Comparison of ENCODE assay signal across 29 cellular contexts in genomic region chr20:18180815-18181214, GRCh38.
"Had no signal": no experiment of that assay in that cellular context is flagged by ENCODE, and none has a peak within 500 bp of the region (broad histone marks: within the 10 kb centered on the region; RNA-seq: fewer than 3 reads in every experiment).

No MANE protein-coding gene starts in this region.

- ATAC-seq: activated T-cell treated with anti-CD3 and anti-CD28 coated beads, Interleukin-2, amount 50 U/mL, for 72 hours; activated T-helper 17 cell treated with anti-CD3 and anti-CD28 coated beads, Interleukin-2, amount 50 U/mL, for 72 hours had no signal

- H3K27ac ChIP-seq: brain microvascular endothelial cell, PC-9, VCaP had no signal

- H3K4me3 ChIP-seq: PC-9 had no signal

- H3K27me3 ChIP-seq: brain microvascular endothelial cell had no signal

- DNase-seq: activated CD4-positive, alpha-beta memory T cell treated with anti-CD3 and anti-CD28 coated beads, Interleukin-2, amount 10 ng/mL, durations not matched to agents 7 days and 5 days; activated CD4-positive, alpha-beta T cell treated with anti-CD3 and anti-CD28 coated beads for 1 hour; activated CD4-positive, alpha-beta T cell treated with anti-CD3 and anti-CD28 coated beads for 48 hours; activated CD4-positive, CD25-positive, alpha-beta regulatory T cell; activated effector memory CD4-positive, alpha-beta T cell treated with anti-CD3 and anti-CD28 coated beads, Interleukin-2, amount 50 U/mL, for 16 hours; activated naive CD4-positive, alpha-beta T cell; activated naive CD4-positive, alpha-beta T cell treated with anti-CD3 and anti-CD28 coated beads, Interleukin-2, amount 50 U/mL, for 16 hours; activated naive CD8-positive, alpha-beta T cell treated with anti-CD3 and anti-CD28 coated beads for 36 hours; activated T-cell treated with anti-CD3 and anti-CD28 coated beads, Interleukin-2, amount 50 U/mL, for 1 hour; activated T-cell treated with anti-CD3 and anti-CD28 coated beads, Interleukin-2, amount 50 U/mL, for 72 hours; amniotic stem cell; aorta; brain microvascular endothelial cell; Karpas-422; KBM-7; NCI-H1105; NCI-H1417 treated with DMSO at 0.1 percent for 48 hours; NCI-H187 treated with DMSO at 0.1 percent for 48 hours; NCI-H2081; NCI-H226; NCI-H524 treated with DMSO at 0.1 percent for 48 hours; PC-9; Right ventricle myocardium superior; SW 1271; T-helper 1 cell; T-helper 2 cell; T-helper 9 cell had no signal
